1 cellular context compared by ENCODE assay signal in genomic region chr19:35042056-35042730, GRCh38.
TF ChIP-seq lines count a peak whose summit lies in the region.

No MANE protein-coding gene starts in this region.

TF ChIP-seq in HepG2, 621 proteins besides CTCF, POLR2A, EP300 and RAD21 (continued from another document and continues in another):
- no peak for TF ChIP-seq ZNF276 (CRISPR knock-in tag; IDR thresholded peaks at IDR 0.05; ENCODE audit: low read depth)
- peak; percentile 60; the same call in 1 of the 2 replicates for TF ChIP-seq MAZ (IDR thresholded peaks at IDR 0.05; ENCODE audit: borderline replicate concordance, low read depth, low read length)
- 0 out of 2 replicates have a peak, but pooled peaks have one; percentile 48 for TF ChIP-seq MAZ (CRISPR knock-in tag; IDR thresholded peaks at IDR 0.05; ENCODE audit: low read depth)
- no peak; the same call in 1 of the 2 replicates for TF ChIP-seq ZNF350 (CRISPR knock-in tag; IDR thresholded peaks at IDR 0.05; ENCODE audit: borderline replicate concordance, low read depth)
- no peak for TF ChIP-seq SRF (IDR thresholded peaks at IDR 0.05; ENCODE audit: low read depth, low read length)
- peak; percentile 71; the same call in 1 of the 2 replicates for TF ChIP-seq ARID4A (CRISPR knock-in tag; IDR thresholded peaks at IDR 0.05; ENCODE audit: borderline replicate concordance)
- no peak for TF ChIP-seq ADNP (CRISPR knock-in tag; IDR thresholded peaks at IDR 0.05)
- peak; percentile 85 for TF ChIP-seq SAP130 (CRISPR knock-in tag; IDR thresholded peaks at IDR 0.05; ENCODE audit: low read depth)
- no peak for TF ChIP-seq SUZ12 (IDR thresholded peaks at IDR 0.05; ENCODE audit: low read depth, low read length)
- 0 out of 2 replicates have a peak, but pooled peaks have one; percentile 32 for TF ChIP-seq PAXIP1 (CRISPR knock-in tag; conservative IDR thresholded peaks at IDR 0.05)
- TF ChIP-seq, protein P1, sequence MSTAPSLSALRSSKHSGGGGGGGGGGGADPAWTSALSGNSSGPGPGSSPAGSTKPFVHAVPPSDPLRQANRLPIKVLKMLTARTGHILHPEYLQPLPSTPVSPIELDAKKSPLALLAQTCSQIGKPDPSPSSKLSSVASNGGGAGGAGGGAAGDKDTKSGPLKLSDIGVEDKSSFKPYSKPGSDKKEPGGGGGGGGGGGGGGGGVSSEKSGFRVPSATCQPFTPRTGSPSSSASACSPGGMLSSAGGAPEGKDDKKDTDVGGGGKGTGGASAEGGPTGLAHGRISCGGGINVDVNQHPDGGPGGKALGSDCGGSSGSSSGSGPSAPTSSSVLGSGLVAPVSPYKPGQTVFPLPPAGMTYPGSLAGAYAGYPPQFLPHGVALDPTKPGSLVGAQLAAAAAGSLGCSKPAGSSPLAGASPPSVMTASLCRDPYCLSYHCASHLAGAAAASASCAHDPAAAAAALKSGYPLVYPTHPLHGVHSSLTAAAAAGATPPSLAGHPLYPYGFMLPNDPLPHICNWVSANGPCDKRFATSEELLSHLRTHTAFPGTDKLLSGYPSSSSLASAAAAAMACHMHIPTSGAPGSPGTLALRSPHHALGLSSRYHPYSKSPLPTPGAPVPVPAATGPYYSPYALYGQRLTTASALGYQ (CRISPR knock-in tag; IDR thresholded peaks at IDR 0.05) = no peak
- peak; percentile 40; the same call in 1 of the 2 replicates for TF ChIP-seq ZFY (CRISPR knock-in tag; IDR thresholded peaks at IDR 0.05)
- no peak for TF ChIP-seq ZNF383 (CRISPR knock-in tag; IDR thresholded peaks at IDR 0.05; ENCODE audit: borderline replicate concordance)
- TF ChIP-seq MEIS1 (CRISPR knock-in tag; IDR thresholded peaks at IDR 0.05; ENCODE audit: borderline replicate concordance) = no peak
- TF ChIP-seq RARA (CRISPR knock-in tag; IDR thresholded peaks at IDR 0.05) = peak; percentile 73
- TF ChIP-seq PITX1 (CRISPR knock-in tag; IDR thresholded peaks at IDR 0.05) = 0 out of 2 replicates have a peak, but pooled peaks have one; percentile 31
- TF ChIP-seq MEF2D (CRISPR knock-in tag; IDR thresholded peaks at IDR 0.05) = peak; percentile 18
- TF ChIP-seq SMAD9 (CRISPR knock-in tag; IDR thresholded peaks at IDR 0.05) = 0 out of 2 replicates have a peak, but pooled peaks have one; percentile 74
- TF ChIP-seq ZNF441 (CRISPR knock-in tag; IDR thresholded peaks at IDR 0.05; ENCODE audit: borderline replicate concordance) = 0 out of 2 replicates have a peak, but pooled peaks have one; percentile 37
- TF ChIP-seq ZBTB3 (CRISPR knock-in tag; IDR thresholded peaks at IDR 0.05; ENCODE audit: borderline replicate concordance, low read depth) = no peak
- no peak for TF ChIP-seq ZNF510 (CRISPR knock-in tag; IDR thresholded peaks at IDR 0.05; ENCODE audit: low read depth)
- no peak for TF ChIP-seq ZNF543 (CRISPR knock-in tag; IDR thresholded peaks at IDR 0.05)
- TF ChIP-seq ZNF253 (CRISPR knock-in tag; IDR thresholded peaks at IDR 0.05; ENCODE audit: borderline replicate concordance) = no peak
- no peak for TF ChIP-seq ZNF260 (CRISPR knock-in tag; IDR thresholded peaks at IDR 0.05; ENCODE audit: borderline replicate concordance, low read depth)
- TF ChIP-seq ZBTB7A (CRISPR knock-in tag; IDR thresholded peaks at IDR 0.05) = no peak; the same call in 1 of the 2 replicates
- no peak for TF ChIP-seq ZNF484 (CRISPR knock-in tag; IDR thresholded peaks at IDR 0.05; ENCODE audit: borderline replicate concordance, low read depth)
- no peak for TF ChIP-seq ZNF180 (CRISPR knock-in tag; IDR thresholded peaks at IDR 0.05; ENCODE audit: borderline replicate concordance, low read depth)
- TF ChIP-seq ZNF605 (CRISPR knock-in tag; IDR thresholded peaks at IDR 0.05) = 0 out of 2 replicates have a peak, but pooled peaks have one; percentile 8
- TF ChIP-seq MAFG (CRISPR knock-in tag; IDR thresholded peaks at IDR 0.05) = no peak
- 0 out of 2 replicates have a peak, but pooled peaks have one; percentile 25 for TF ChIP-seq SMAD1 (CRISPR knock-in tag; IDR thresholded peaks at IDR 0.05; ENCODE audit: borderline replicate concordance, low read depth)
- 0 out of 2 replicates have a peak, but pooled peaks have one; percentile 35 for TF ChIP-seq GZF1 (CRISPR knock-in tag; IDR thresholded peaks at IDR 0.05)
- no peak for TF ChIP-seq ZMYM2 (CRISPR knock-in tag; IDR thresholded peaks at IDR 0.05)
- no peak for TF ChIP-seq KMT2A (CRISPR knock-in tag; IDR thresholded peaks at IDR 0.05)
- TF ChIP-seq, protein P2, sequence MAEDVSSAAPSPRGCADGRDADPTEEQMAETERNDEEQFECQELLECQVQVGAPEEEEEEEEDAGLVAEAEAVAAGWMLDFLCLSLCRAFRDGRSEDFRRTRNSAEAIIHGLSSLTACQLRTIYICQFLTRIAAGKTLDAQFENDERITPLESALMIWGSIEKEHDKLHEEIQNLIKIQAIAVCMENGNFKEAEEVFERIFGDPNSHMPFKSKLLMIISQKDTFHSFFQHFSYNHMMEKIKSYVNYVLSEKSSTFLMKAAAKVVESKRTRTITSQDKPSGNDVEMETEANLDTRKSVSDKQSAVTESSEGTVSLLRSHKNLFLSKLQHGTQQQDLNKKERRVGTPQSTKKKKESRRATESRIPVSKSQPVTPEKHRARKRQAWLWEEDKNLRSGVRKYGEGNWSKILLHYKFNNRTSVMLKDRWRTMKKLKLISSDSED (CRISPR knock-in tag; IDR thresholded peaks at IDR 0.05) = no peak
- no peak for TF ChIP-seq ZNF737 (CRISPR knock-in tag; IDR thresholded peaks at IDR 0.05; ENCODE audit: borderline replicate concordance)
- peak; percentile 68 for TF ChIP-seq RBM39 (IDR thresholded peaks at IDR 0.05; ENCODE audit: low read depth, low read length, poor library complexity, severe bottlenecking)
- no peak for TF ChIP-seq ZNF354B (CRISPR knock-in tag; IDR thresholded peaks at IDR 0.05)
- no peak for TF ChIP-seq ZNF841 (CRISPR knock-in tag; IDR thresholded peaks at IDR 0.05; ENCODE audit: borderline replicate concordance)
- peak; percentile 47; the same call in 1 of the 2 replicates for TF ChIP-seq GMEB1 (CRISPR knock-in tag; IDR thresholded peaks at IDR 0.05; ENCODE audit: borderline replicate concordance)
- TF ChIP-seq ZFYVE20 (CRISPR knock-in tag; IDR thresholded peaks at IDR 0.05; ENCODE audit: borderline replicate concordance, low read depth) = no peak
- TF ChIP-seq, protein P3, sequence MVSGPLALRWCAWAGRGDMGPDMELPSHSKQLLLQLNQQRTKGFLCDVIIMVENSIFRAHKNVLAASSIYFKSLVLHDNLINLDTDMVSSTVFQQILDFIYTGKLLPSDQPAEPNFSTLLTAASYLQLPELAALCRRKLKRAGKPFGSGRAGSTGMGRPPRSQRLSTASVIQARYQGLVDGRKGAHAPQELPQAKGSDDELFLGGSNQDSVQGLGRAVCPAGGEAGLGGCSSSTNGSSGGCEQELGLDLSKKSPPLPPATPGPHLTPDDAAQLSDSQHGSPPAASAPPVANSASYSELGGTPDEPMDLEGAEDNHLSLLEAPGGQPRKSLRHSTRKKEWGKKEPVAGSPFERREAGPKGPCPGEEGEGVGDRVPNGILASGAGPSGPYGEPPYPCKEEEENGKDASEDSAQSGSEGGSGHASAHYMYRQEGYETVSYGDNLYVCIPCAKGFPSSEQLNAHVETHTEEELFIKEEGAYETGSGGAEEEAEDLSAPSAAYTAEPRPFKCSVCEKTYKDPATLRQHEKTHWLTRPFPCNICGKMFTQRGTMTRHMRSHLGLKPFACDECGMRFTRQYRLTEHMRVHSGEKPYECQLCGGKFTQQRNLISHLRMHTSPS (CRISPR knock-in tag; IDR thresholded peaks at IDR 0.05; ENCODE audit: low read depth) = peak; percentile 39; the same call in 1 of the 2 replicates
- TF ChIP-seq ZNF607 (CRISPR knock-in tag; IDR thresholded peaks at IDR 0.05; ENCODE audit: borderline replicate concordance) = no peak; the same call in 1 of the 2 replicates
- TF ChIP-seq ZBTB20 (CRISPR knock-in tag; IDR thresholded peaks at IDR 0.05; ENCODE audit: borderline replicate concordance, low read depth) = 0 out of 2 replicates have a peak, but pooled peaks have one; percentile 13
- no peak for TF ChIP-seq ATF2 (CRISPR knock-in tag; IDR thresholded peaks at IDR 0.05)
